In genomic region chr1:226656601-226657277, GRCh38 we compare ENCODE assay signal across 8 cellular contexts.
DNase-seq lines count a peak whose midpoint lies in the region; ATAC-seq, FAIRE-seq and TF ChIP-seq lines count a peak whose summit lies in the region.

No MANE protein-coding gene starts in this region.

- H3K27ac Mint-ChIP-seq in activated T-helper 1 cell treated with anti-CD3 and anti-CD28 coated beads, Interleukin-12 subunit alpha, Interleukin-12 subunit beta, Interleukin-2, Interleukin-4 antibody, amounts not matched to agents 30 ng/mL and 10 ng/mL and 1 ng/mL, durations not matched to agents 14 hours and 24 hours and 36 hours: peak overlapping the region; percentile 29

- no peak overlapping the region for H3K4me3 Mint-ChIP-seq in activated T-helper 1 cell treated with anti-CD3 and anti-CD28 coated beads, Interleukin-12 subunit alpha, Interleukin-12 subunit beta, Interleukin-2, Interleukin-4 antibody, amounts not matched to agents 30 ng/mL and 10 ng/mL and 1 ng/mL, durations not matched to agents 14 hours and 24 hours and 36 hours

- no peak for TF ChIP-seq POLR2A in HepG2 (IDR thresholded peaks at IDR 0.05; ENCODE audit: insufficient read depth in 1 of 2, low read depth in 2 of 2, low read length in 2 of 2)

- FAIRE-seq in HepG2 (lab: Jason Lieb, UNC): no peak

- H3K9me3 ChIP-seq in BLaER1: no peaks in the 10 kb centered on the region
- no peaks in the 10 kb centered on the region for H3K9me3 ChIP-seq in right atrium auricular region
- H3K9me3 ChIP-seq in HepG2 (ENCODE audit: low read length): no peaks in the 10 kb centered on the region

- H3K36me3 ChIP-seq in BLaER1 (no peaks in the 10 kb centered on the region), right atrium auricular region (no peaks in the 10 kb centered on the region), HepG2 (replicated peaks in 1 of 2; ENCODE audit: control insufficient read depth in 1 of 2, insufficient read depth in 2 of 2, low read length in 2 of 2) (no peaks in the 10 kb centered on the region)

- TF ChIP-seq CTCF in right atrium auricular region (IDR thresholded peaks at IDR 0.05) (no peak), HepG2 (CRISPR knock-in tag; IDR thresholded peaks at IDR 0.05) (no peak)

- in situ Hi-C loops in HepG2 (cut with HindIII; ENCODE audit: extremely low pct_ligation_motif_present, low pct_unique_long_range_greater_than_20kb): no loop called here

- H3K27ac ChIP-seq in BLaER1: peak overlapping the region; percentile 16; the same call in 1 of the 2 replicates
- H3K27ac ChIP-seq in right atrium auricular region: peak overlapping the region; percentile 84 to 87
- no peak overlapping the region for H3K27ac ChIP-seq in HepG2 (ENCODE audit: extremely low read length, insufficient read depth, low read length)

- H3K4me1 ChIP-seq in BLaER1 (no peaks in the 10 kb centered on the region), right atrium auricular region (peaks cover 0 to 85% of the 10 kb centered on the region in 2 donors), HepG2 (ENCODE audit: insufficient read depth, low read length) (no peaks in the 10 kb centered on the region)

- peaks cover 13% of the 10 kb centered on the region for H3K36me3 Mint-ChIP-seq in activated T-helper 1 cell treated with anti-CD3 and anti-CD28 coated beads, Interleukin-12 subunit alpha, Interleukin-12 subunit beta, Interleukin-2, Interleukin-4 antibody, amounts not matched to agents 30 ng/mL and 10 ng/mL and 1 ng/mL, durations not matched to agents 14 hours and 24 hours and 36 hours (ENCODE audit: low read depth)

- H3K9me3 Mint-ChIP-seq in activated T-helper 1 cell treated with anti-CD3 and anti-CD28 coated beads, Interleukin-12 subunit alpha, Interleukin-12 subunit beta, Interleukin-2, Interleukin-4 antibody, amounts not matched to agents 30 ng/mL and 10 ng/mL and 1 ng/mL, durations not matched to agents 14 hours and 24 hours and 36 hours: no peaks in the 10 kb centered on the region

- DNase-seq in NAMALWA (ENCODE audit: low spot score): peak; percentile 51
- no peak for DNase-seq in activated T-helper 1 cell treated with anti-CD3 and anti-CD28 coated beads, Interleukin-12 subunit alpha, Interleukin-12 subunit beta, Interleukin-2, Interleukin-4 antibody, amounts not matched to agents 30 ng/mL and 10 ng/mL and 1 ng/mL, durations not matched to agents 14 hours and 24 hours and 36 hours (ENCODE audit: low spot score)
- no peak for DNase-seq in right atrium auricular region (ENCODE audit: low spot score)
- DNase-seq in HepG2 (ENCODE audit: low spot score): no peak

- H3K4me3 ChIP-seq in BLaER1: no peak overlapping the region
- no peak overlapping the region for H3K4me3 ChIP-seq in right atrium auricular region
- no peak overlapping the region for H3K4me3 ChIP-seq in HepG2 (replicated peaks in 1 of 3; ENCODE audit: insufficient read depth in 1 of 3, low read depth in 2 of 3, low read length in 3 of 3)

- H3K27me3 Mint-ChIP-seq in activated T-helper 1 cell treated with anti-CD3 and anti-CD28 coated beads, Interleukin-12 subunit alpha, Interleukin-12 subunit beta, Interleukin-2, Interleukin-4 antibody, amounts not matched to agents 30 ng/mL and 10 ng/mL and 1 ng/mL, durations not matched to agents 14 hours and 24 hours and 36 hours (ENCODE audit: insufficient read depth): no peaks in the 10 kb centered on the region

- BruUV-seq in HepG2 (replicated peaks; lab: Mats Ljungman, UMichigan): no TSS peak

- no peaks in the 10 kb centered on the region for H3K79me2 ChIP-seq in HepG2 (ENCODE audit: insufficient read depth, low read length)

- H4K20me1 ChIP-seq in BLaER1 (peaks cover 29% of the 10 kb centered on the region), HepG2 (ENCODE audit: insufficient read depth, low read length) (no peaks in the 10 kb centered on the region)

- intact Hi-C loops in activated T-helper 1 cell treated with anti-CD3 and anti-CD28 coated beads, Interleukin-12 subunit alpha, Interleukin-12 subunit beta, Interleukin-2, Interleukin-4 antibody, amounts not matched to agents 30 ng/mL and 10 ng/mL and 1 ng/mL, durations not matched to agents 14 hours and 24 hours and 36 hours (cut with micrococcal nuclease): no loop called here
- intact Hi-C loops in HepG2 (cut with micrococcal nuclease; ENCODE audit: unreplicated experiment): no loop called here

- CTCF ChIA-PET in HepG2 (lab: Yijun Ruan, JAX; ENCODE audit: low intra/inter-chr PET ratio, low total read pairs): no interaction called here

- H3K4me2 ChIP-seq in BLaER1 (no peak overlapping the region), HepG2 (ENCODE audit: low read depth, low read length) (no peak overlapping the region)

- H3K27me3 ChIP-seq in BLaER1 (no peaks in the 10 kb centered on the region), right atrium auricular region (no peaks in the 10 kb centered on the region), HepG2 (ENCODE audit: control insufficient read depth in 1 of 2, insufficient read depth in 2 of 2, low read length in 2 of 2) (peaks cover 10 to 68% of the 10 kb centered on the region in 2 experiments; a peak in 4 of 5 replicates)

- TF ChIP-seq RAD21 in HepG2 (CRISPR knock-in tag; IDR thresholded peaks at IDR 0.05): no peak

- H3K9ac ChIP-seq in BLaER1: no peak overlapping the region
- H3K9ac ChIP-seq in HepG2 (ENCODE audit: insufficient read depth, low read depth, low read length): no peak overlapping the region

- POLR2A ChIA-PET in HepG2 (lab: Yijun Ruan, JAX): no interaction called here

- WGBS in HepG2 (ENCODE audit: low lambda C conversion rate): 26% methylated on average over 6 of the region's 12 CpGs

- no peak overlapping the region for H2AFZ ChIP-seq in HepG2 (ENCODE audit: low read length)

- no peak for ATAC-seq in HG03139 (IDR thresholded peaks at IDR 0.05; ENCODE audit: unreplicated experiment)
- no peak for ATAC-seq in HG02642 (IDR thresholded peaks at IDR 0.05; ENCODE audit: poor library complexity, unreplicated experiment)
- ATAC-seq in HG02970 (IDR thresholded peaks at IDR 0.05; ENCODE audit: low FRiP score, unreplicated experiment): no peak
- no peak for ATAC-seq in HepG2

- TF ChIP-seq EP300 in HepG2 (IDR thresholded peaks at IDR 0.05; ENCODE audit: low read depth in 2 of 2, low read length in 2 of 2) (no peak), HepG2 (CRISPR knock-in tag; IDR thresholded peaks at IDR 0.05; ENCODE audit: borderline replicate concordance) (no peak)

- peaks cover 25% of the 10 kb centered on the region for H3K4me1 Mint-ChIP-seq in activated T-helper 1 cell treated with anti-CD3 and anti-CD28 coated beads, Interleukin-12 subunit alpha, Interleukin-12 subunit beta, Interleukin-2, Interleukin-4 antibody, amounts not matched to agents 30 ng/mL and 10 ng/mL and 1 ng/mL, durations not matched to agents 14 hours and 24 hours and 36 hours (ENCODE audit: low read depth)

TF ChIP-seq in HepG2, 621 proteins besides CTCF, POLR2A, EP300 and RAD21:
- no peak for TF ChIP-seq ZNF513 (CRISPR knock-in tag; conservative IDR thresholded peaks at IDR 0.05)
- TF ChIP-seq TEAD2 (CRISPR knock-in tag; IDR thresholded peaks at IDR 0.05): no peak
- no peak for TF ChIP-seq TCF7L2 (IDR thresholded peaks at IDR 0.05; ENCODE audit: low read depth, low read length)
- TF ChIP-seq RAD51 (IDR thresholded peaks at IDR 0.05; ENCODE audit: borderline replicate concordance): no peak
- no peak for TF ChIP-seq POLR2AphosphoS5 (IDR thresholded peaks at IDR 0.05; ENCODE audit: low read depth, low read length)
